Comparison of ENCODE assay signal across 27 cellular contexts in genomic region chr12:56683-57346, GRCh38. TPM values are rescaled to one million over a fixed set of nuclear protein-coding genes. Genes with fewer than 3 reads are reported as not detected.
A peak's percentile ranks its signal among the peaks of the same experiment; 100 is the strongest.
DNase-seq lines count a peak whose midpoint lies in the region; ATAC-seq, FAIRE-seq and TF ChIP-seq lines count a peak whose summit lies in the region.
"Had no signal": no experiment of that assay in that cellular context is flagged by ENCODE, and none has a peak within 500 bp of the region (broad histone marks: within the 10 kb centered on the region; RNA-seq: fewer than 3 reads in every experiment).

No MANE protein-coding gene starts in this region.

- H3K27me3 ChIP-seq in K562 (ENCODE audit: control insufficient read depth in 2 of 2, insufficient read depth in 2 of 2, low read length in 2 of 2) (no peaks in the 10 kb centered on the region; a peak in 1 of 5 replicates), mesenchymal stem cell (ENCODE audit: control insufficient read depth in 1 of 2, insufficient read depth in 1 of 2, low read length in 2 of 2) (peaks cover 43 to 47% of the 10 kb centered on the region in 2 experiments)
- H3K27me3 ChIP-seq: BLaER1, vagina had no signal

- TF ChIP-seq CTCF in K562 (IDR thresholded peaks at IDR 0.05 in 2 of 3, conservative IDR thresholded peaks at IDR 0.05 in 1 of 3; ENCODE audit: insufficient read depth in 2 of 3, low read depth in 1 of 3, low read length in 3 of 3) (no peak), type B pancreatic cell (conservative IDR thresholded peaks at IDR 0.05) (no peak)

- peak overlapping the region; percentile 62 for H3K27ac ChIP-seq in K562 (ENCODE audit: extremely low read depth, low read depth, low read length)
- H3K27ac ChIP-seq in mesenchymal stem cell (ENCODE audit: low read length, poor library complexity, severe bottlenecking): no peak overlapping the region
- H3K27ac ChIP-seq: adrenal gland, BLaER1, HL-60, vagina had no signal

- peak overlapping the region; percentile 60 for H3K4me2 ChIP-seq in K562 (ENCODE audit: insufficient read depth, low read length)
- H3K4me2 ChIP-seq in mesenchymal stem cell (ENCODE audit: low read length, poor library complexity, severe bottlenecking): no peak overlapping the region
- H3K4me2 ChIP-seq: BLaER1 had no signal

- peak overlapping the region; percentile 55 to 75 for H3K9ac ChIP-seq in K562 (ENCODE audit: insufficient read depth in 1 of 2, low read depth in 2 of 2, low read length in 2 of 2)
- H3K9ac ChIP-seq in mesenchymal stem cell (ENCODE audit: low read length): no peak overlapping the region
- H3K9ac ChIP-seq: BLaER1 had no signal

- no peaks in the 10 kb centered on the region for H3K36me3 Mint-ChIP-seq in type B pancreatic cell

- 8% methylated on average over 7 of the region's 7 CpGs for WGBS in K562 (ENCODE audit: insufficient coverage, low coverage, missing lambda C conversion rate)
- WGBS in mesenchymal stem cell: 64% methylated on average over 7 of the region's 7 CpGs

- no peak overlapping the region for H2BK15ac ChIP-seq in mesenchymal stem cell (ENCODE audit: low read depth, poor library complexity, severe bottlenecking)

- H3K4me1 ChIP-seq in K562 (replicated peaks in 1 of 2; ENCODE audit: control insufficient read depth in 2 of 2, insufficient read depth in 2 of 2, low read length in 2 of 2) (peaks cover 8 to 15% of the 10 kb centered on the region in 2 experiments; a peak in 3 of 5 replicates), mesenchymal stem cell (ENCODE audit: control insufficient read depth, insufficient read depth, low read depth, low read length) (no peaks in the 10 kb centered on the region)
- H3K4me1 ChIP-seq: adrenal gland, BLaER1, vagina had no signal

- no peaks in the 10 kb centered on the region for H3K79me1 ChIP-seq in mesenchymal stem cell (replicated peaks; ENCODE audit: low read length, poor library complexity, severe bottlenecking)

- TF ChIP-seq POLR2A in K562 (conservative IDR thresholded peaks at IDR 0.05): no peak

- H3K9me3 Mint-ChIP-seq in type B pancreatic cell: peaks cover 3% of the 10 kb centered on the region

- H3K18ac ChIP-seq in mesenchymal stem cell (ENCODE audit: low read depth in 1 of 2, low read length in 2 of 2): no peak overlapping the region

- intact Hi-C loops in Right ventricle myocardium inferior (cut with DNase I): no loop called here
- intact Hi-C loops in left ventricle myocardium superior (cut with micrococcal nuclease): no loop called here
- intact Hi-C loops in K562 (cut with micrococcal nuclease): no loop called here

- H2BK5ac ChIP-seq in mesenchymal stem cell (ENCODE audit: low read depth, low read length, poor library complexity, severe bottlenecking): no peak overlapping the region

- no peaks in the 10 kb centered on the region for H3K9me3 ChIP-seq in K562 (replicated peaks; ENCODE audit: control insufficient read depth, insufficient read depth, low read depth, low read length)
- peaks cover 27% of the 10 kb centered on the region for H3K9me3 ChIP-seq in mesenchymal stem cell (ENCODE audit: control insufficient read depth, low read length)
- H3K9me3 ChIP-seq: adrenal gland, vagina had no signal

- H3K27ac Mint-ChIP-seq in type B pancreatic cell: no peak overlapping the region
- H3K27ac Mint-ChIP-seq: activated CD4-positive, alpha-beta T cell treated with anti-CD3 and anti-CD28 coated beads, Interleukin-2, amount 10 ng/mL, durations not matched to agents 24 days and 14 days; IgD-negative memory B cell; T-cell had no signal

- no peak for DNase-seq in Right ventricle myocardium inferior (ENCODE audit: missing footprints)
- no peak for DNase-seq in left ventricle myocardium superior
- DNase-seq in K562 (ENCODE audit: extremely low read depth in 1 of 4, low spot score in 3 of 4): peak; percentile 12 to 66 (median 21)
- DNase-seq in mesenchymal stem cell: no peak
- DNase-seq in type B pancreatic cell (ENCODE audit: extremely low spot score, unreplicated experiment): peak; percentile 68
- DNase-seq in stimulated activated naive CD4-positive, alpha-beta T cell (lab: John Stamatoyannopoulos, UW): no peak
- DNase-seq in pons (ENCODE audit: low spot score): no peak
- no peak for DNase-seq in 8988T
- DNase-seq: activated CD8-positive, alpha-beta memory T cell treated with anti-CD3 and anti-CD28 coated beads, Interleukin-2, amount 50 U/mL, for 48 hours; activated gamma-delta T cell; adrenal gland; EL; foreskin fibroblast; hypothalamus; midbrain; NCI-H146; NCI-H526 treated with DMSO at 0.1 percent for 48 hours; OCI-M1; SIG-M5; substantia nigra; T-cell had no signal

- H2BK120ac ChIP-seq in mesenchymal stem cell (ENCODE audit: low read depth, low read length): no peak overlapping the region

- in situ Hi-C loops in K562 (cut with MboI): no loop called here

- no peak overlapping the region for H2AK5ac ChIP-seq in mesenchymal stem cell (ENCODE audit: low read length, severe bottlenecking)

- FAIRE-seq in K562 (lab: Jason Lieb, UNC): peak; percentile 61

- H3K23ac ChIP-seq in mesenchymal stem cell (ENCODE audit: low read length in 2 of 2): no peak overlapping the region

- CTCF ChIA-PET in K562 (lab: Yijun Ruan, JAX; ENCODE audit: low intra/inter-chr PET ratio): no interaction called here

- no peak overlapping the region for H3K4me3 Mint-ChIP-seq in type B pancreatic cell
- H3K4me3 Mint-ChIP-seq: activated CD4-positive, alpha-beta T cell treated with anti-CD3 and anti-CD28 coated beads, Interleukin-2, amount 10 ng/mL, durations not matched to agents 24 days and 14 days; T-cell had no signal

- no peaks in the 10 kb centered on the region for H3K79me2 ChIP-seq in K562 (ENCODE audit: control insufficient read depth, insufficient read depth, low read length)

- no peak overlapping the region for H3K4me3 ChIP-seq in K562
- no peak overlapping the region for H3K4me3 ChIP-seq in mesenchymal stem cell (ENCODE audit: insufficient read depth in 1 of 2, low read depth in 1 of 2, low read length in 2 of 2)
- H3K4me3 ChIP-seq: adrenal gland, BLaER1, vagina had no signal

- peaks cover 10% of the 10 kb centered on the region for H3K4me1 Mint-ChIP-seq in type B pancreatic cell (ENCODE audit: unreplicated experiment)
- H3K4me1 Mint-ChIP-seq: activated CD4-positive, alpha-beta T cell treated with anti-CD3 and anti-CD28 coated beads, Interleukin-2, amount 10 ng/mL, durations not matched to agents 24 days and 14 days; IgD-negative memory B cell; T-cell had no signal

- no peak overlapping the region for H3K14ac ChIP-seq in mesenchymal stem cell (ENCODE audit: low read length in 2 of 2)

- H4K20me1 ChIP-seq in K562 (replicated peaks; ENCODE audit: control insufficient read depth, insufficient read depth, low read length): no peaks in the 10 kb centered on the region
- H4K20me1 ChIP-seq: BLaER1 had no signal

- no peak overlapping the region for H4K8ac ChIP-seq in mesenchymal stem cell (ENCODE audit: low read length)

- no TSS peak for BruUV-seq in K562 (replicated peaks; lab: Mats Ljungman, UMichigan)

- POLR2A ChIA-PET in K562 (lab: Yijun Ruan, JAX): no interaction called here

- TF ChIP-seq EP300 in K562 (IDR thresholded peaks at IDR 0.05; ENCODE audit: low read length): no peak

- H2AFZ ChIP-seq in K562 (ENCODE audit: low read depth, low read length): peak overlapping the region; percentile 97
- peak overlapping the region; percentile 64 for H2AFZ ChIP-seq in mesenchymal stem cell (ENCODE audit: low read depth, low read length)

- TF ChIP-seq RAD21 in K562 (CRISPR knock-in tag; conservative IDR thresholded peaks at IDR 0.05 in 1 of 2, IDR thresholded peaks at IDR 0.05 in 1 of 2): no peak

- H4K91ac ChIP-seq in mesenchymal stem cell (ENCODE audit: low read length): no peak overlapping the region

- H3K9me1 ChIP-seq in K562 (ENCODE audit: control insufficient read depth, insufficient read depth, low read length): no peaks in the 10 kb centered on the region

- H2BK12ac ChIP-seq in mesenchymal stem cell (ENCODE audit: low read length in 2 of 2): no peak overlapping the region

- ATAC-seq in Right ventricle myocardium inferior (peak; percentile 15), left ventricle myocardium superior (no peak), K562 (peak; percentile 85)
- ATAC-seq: T-cell had no signal

- no peak overlapping the region for H3K4ac ChIP-seq in mesenchymal stem cell (ENCODE audit: low read depth in 1 of 2, low read length in 2 of 2)

- no peaks in the 10 kb centered on the region for H3K36me3 ChIP-seq in K562 (ENCODE audit: control insufficient read depth, insufficient read depth, low read length)
- H3K36me3 ChIP-seq in mesenchymal stem cell (ENCODE audit: control insufficient read depth in 1 of 2, insufficient read depth in 2 of 2, low read depth in 1 of 2, low read length in 2 of 2): no peaks in the 10 kb centered on the region
- H3K36me3 ChIP-seq: adrenal gland, BLaER1, vagina had no signal

- H3K27me3 Mint-ChIP-seq in type B pancreatic cell: peaks cover 85% of the 10 kb centered on the region

TF ChIP-seq in K562, 482 proteins besides CTCF, POLR2A, EP300 and RAD21 (continues in another document):
- TF ChIP-seq ZFP36 (IDR thresholded peaks at IDR 0.05; ENCODE audit: low read depth, low read length, partially characterized antibody): peak; percentile 4

RNA-seq across cellular contexts. Expression of gene IQSEC3, which starts 9.8 kb away (rescaled TPM):
- total RNA-seq in Right ventricle myocardium inferior (2.3 TPM), left ventricle myocardium superior (1.3 TPM), K562 (2014; rRNA removed) (0.04 and 0.14 TPM in 2 replicates), K562 (2014; rRNA removed; fragmentation: Illumina TruSeq; extraction: Trizol) (not detected in 2 replicates), K562 (2015; rRNA removed; fragmentation: Illumina TruSeq; extraction: Trizol) (under 0.01 and 0.04 TPM in 2 replicates), K562 (2021) (0.07 and 0.11 TPM in 2 replicates), type B pancreatic cell (ENCODE audit: low replicate concordance) (3.7 and 4.2 TPM in 2 replicates)
- total RNA-seq in K562 (2011; cell fraction: chromatin; rRNA removed; ENCODE audit: low replicate concordance): 0.25 and 0.62 TPM in 2 replicates
- 0.39 and 0.50 TPM in 2 replicates for total RNA-seq in K562 (2011; cell fraction: nucleolus; rRNA removed)
- 0.23 and 0.37 TPM in 2 replicates for total RNA-seq in K562 (2011; cell fraction: nucleoplasm; rRNA removed)
- polyA plus RNA-seq in K562 (2011; rRNA removed) (0.11 and 0.25 TPM in 2 replicates), K562 (2014; fragmentation: Illumina TruSeq; extraction: Trizol) (0.04 TPM in 1 of 2 replicates, not detected in the other), K562 (2014; fragmentation: Nextera tagmentation; extraction: Ambion mirVana) (not detected), K562 (2014; rRNA removed) (0.04 and 0.15 TPM in 2 replicates)
- 0.04 and 0.24 TPM in 2 replicates for polyA plus RNA-seq in K562 (2011; cell fraction: cytosol; rRNA removed)
- 0.63 and 1.0 TPM in 2 replicates for polyA plus RNA-seq in K562 (2011; cell fraction: nucleus; rRNA removed)
- 0.09 and 0.14 TPM in 2 replicates for polyA plus RNA-seq in K562 (2012)
- polyA minus RNA-seq in K562 (2011; rRNA and poly(A)+ RNA removed): 0.07 TPM in 1 of 2 replicates, not detected in the other
- polyA minus RNA-seq in K562 (2011; cell fraction: cytosol; rRNA and poly(A)+ RNA removed): 0.38 TPM in 1 of 2 replicates, not detected in the other
- 0.40 and 0.56 TPM in 2 replicates for polyA minus RNA-seq in K562 (2011; cell fraction: nucleus; rRNA and poly(A)+ RNA removed)
- 0.39 TPM for polyA plus RNA-seq in mesenchymal stem cell (2013, experiment 1 of 2)
- polyA plus RNA-seq in mesenchymal stem cell (2013, experiment 2 of 2): 0.25 TPM
- total RNA-seq: A172 had no signal
- polyA plus RNA-seq: IgD-negative memory B cell had no signal

Comparison
In these comparisons a context has a peak if more than half of its experiments do, and no peak if none do; other contexts are left out.
1. DNase-seq: peak in K562 (4 of 4) and type B pancreatic cell (single experiment); none in Right ventricle myocardium inferior (single experiment), left ventricle myocardium superior (single experiment), mesenchymal stem cell (single experiment), stimulated activated naive CD4-positive, alpha-beta T cell (0 of 6), pons (single experiment) and 8988T (single experiment).